Comparison of ENCODE assay signal across 15 cellular contexts in the genomic region with DNA sequence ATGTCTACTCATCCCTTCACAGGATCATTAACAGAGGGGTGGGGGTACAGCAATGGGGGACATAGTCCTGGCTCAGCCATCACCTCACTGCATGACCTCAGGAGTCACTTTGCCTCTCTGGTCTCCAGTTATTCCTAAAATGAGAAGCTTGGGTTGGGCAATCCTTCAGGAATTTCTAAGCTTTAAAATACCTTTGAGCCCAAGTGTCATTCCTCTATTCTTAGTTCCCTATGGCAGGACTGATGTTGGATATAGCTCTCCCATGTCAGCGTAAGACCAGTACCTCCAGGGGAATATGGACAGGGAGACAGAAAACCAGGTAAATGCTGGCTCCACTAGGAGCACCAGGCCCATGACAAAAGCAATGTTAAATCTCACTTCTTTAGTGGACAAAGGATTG. TPM values are rescaled to one million over a fixed set of nuclear protein-coding genes. Genes with fewer than 3 reads are reported as not detected.
DNase-seq lines count a peak whose midpoint lies in the region; ATAC-seq and TF ChIP-seq lines count a peak whose summit lies in the region.
"Had no signal": no experiment of that assay in that cellular context is flagged by ENCODE, and none has a peak within 500 bp of the region (broad histone marks: within the 10 kb centered on the region; RNA-seq: fewer than 3 reads in every experiment).

No MANE protein-coding gene starts in this region.

- peaks cover 71% of the 10 kb centered on the region for H3K36me3 ChIP-seq in BLaER1

- H3K27ac Mint-ChIP-seq in activated B cell treated with CpG ODN at 0.5 μM for 24 hours: peak overlapping the region; percentile 85
- peak overlapping the region; percentile 68 for H3K27ac Mint-ChIP-seq in nephron progenitor cell
- H3K27ac Mint-ChIP-seq in stimulated activated naive B cell treated with anti-CD40 and anti-IgM and Interleukin-4, amounts not matched to agents 10 μg/mL and 1 μg/mL and 100 μg/mL, for 72 hours: peak overlapping the region; percentile 39
- H3K27ac Mint-ChIP-seq: CD4-positive, alpha-beta memory T cell had no signal

- H3K4me3 Mint-ChIP-seq in activated B cell treated with CpG ODN at 0.5 μM for 24 hours (peak overlapping the region; percentile 57), nephron progenitor cell (no peak overlapping the region)
- H3K4me3 Mint-ChIP-seq in stimulated activated naive B cell treated with anti-CD40 and anti-IgM and Interleukin-4, amounts not matched to agents 10 μg/mL and 1 μg/mL and 100 μg/mL, for 72 hours: peak overlapping the region; percentile 4 to 50
- H3K4me3 Mint-ChIP-seq: CD4-positive, alpha-beta memory T cell had no signal

- H3K27me3 ChIP-seq in BLaER1: no peaks in the 10 kb centered on the region

- H3K4me2 ChIP-seq in BLaER1: peak overlapping the region; percentile 90

- ATAC-seq in activated B cell treated with CpG ODN at 0.5 μM for 24 hours (ENCODE audit: low read depth) (no peak), GM21825 (IDR thresholded peaks at IDR 0.05; ENCODE audit: unreplicated experiment) (no peak), HG02642 (IDR thresholded peaks at IDR 0.05; ENCODE audit: poor library complexity, unreplicated experiment) (no peak)
- no peak for ATAC-seq in stimulated activated naive B cell treated with anti-CD40 and anti-IgM and Interleukin-4, amounts not matched to agents 10 μg/mL and 1 μg/mL and 100 μg/mL, for 72 hours (replicated peaks)
- ATAC-seq: HCT116 had no signal

- DNase-seq in activated B cell treated with CpG ODN at 0.5 μM for 24 hours (no peak), nephron progenitor cell (no peak)
- no peak for DNase-seq in stimulated activated naive B cell treated with anti-CD40 and anti-IgM and Interleukin-4, amounts not matched to agents 10 μg/mL and 1 μg/mL and 100 μg/mL, for 72 hours
- DNase-seq in effector CD8-positive, alpha-beta T cell (lab: John Stamatoyannopoulos, UW): no peak
- DNase-seq: 8988T; AML-193; CD4-positive, alpha-beta memory T cell; DMS79; EL; GM23248 had no signal

- TF ChIP-seq CTCF in activated B cell treated with CpG ODN at 0.5 μM for 24 hours (IDR thresholded peaks at IDR 0.05) (no peak), nephron progenitor cell (IDR thresholded peaks at IDR 0.05) (no peak)

- peak overlapping the region; percentile 79 for H3K9ac ChIP-seq in BLaER1
- H3K9ac ChIP-seq: GM23248 had no signal

- peak overlapping the region; percentile 51; the same call in 1 of the 2 replicates for H3K4me3 ChIP-seq in BLaER1
- H3K4me3 ChIP-seq: GM23248 had no signal

- H3K27ac ChIP-seq in BLaER1: peak overlapping the region; percentile 94
- H3K27ac ChIP-seq: C4-2B, GM23248 had no signal

- CTCF ChIA-PET in activated B cell treated with CpG ODN at 0.5 μM for 24 hours (lab: Charles Lee): interaction anchor here (1.9 kb wide), 1 partner anchor 56 kb away, joined by 10 read pairs; no protein-coding TSS in a partner anchor

- H4K20me1 ChIP-seq in BLaER1: no peaks in the 10 kb centered on the region

- intact Hi-C loops in activated B cell treated with CpG ODN at 0.5 μM for 24 hours (cut with micrococcal nuclease): loop anchor here (1.0 kb wide), 1 partner anchor 7 kb away; no protein-coding TSS in a partner anchor

- H3K36me3 Mint-ChIP-seq in activated B cell treated with CpG ODN at 0.5 μM for 24 hours (ENCODE audit: low read depth) (peaks cover 96% of the 10 kb centered on the region), nephron progenitor cell (ENCODE audit: low read depth) (no peaks in the 10 kb centered on the region)
- H3K36me3 Mint-ChIP-seq in stimulated activated naive B cell treated with anti-CD40 and anti-IgM and Interleukin-4, amounts not matched to agents 10 μg/mL and 1 μg/mL and 100 μg/mL, for 72 hours: peaks cover 70 to 83% of the 10 kb centered on the region in 2 donors
- H3K36me3 Mint-ChIP-seq: CD4-positive, alpha-beta memory T cell had no signal

- H3K9me3 ChIP-seq in BLaER1: no peaks in the 10 kb centered on the region

- H3K4me1 Mint-ChIP-seq in activated B cell treated with CpG ODN at 0.5 μM for 24 hours (peaks cover 93% of the 10 kb centered on the region), nephron progenitor cell (peaks cover 15% of the 10 kb centered on the region)
- H3K4me1 Mint-ChIP-seq in stimulated activated naive B cell treated with anti-CD40 and anti-IgM and Interleukin-4, amounts not matched to agents 10 μg/mL and 1 μg/mL and 100 μg/mL, for 72 hours: peaks cover 63 to 99% of the 10 kb centered on the region in 2 donors
- H3K4me1 Mint-ChIP-seq: CD4-positive, alpha-beta memory T cell had no signal

- POLR2A ChIA-PET in activated B cell treated with CpG ODN at 0.5 μM for 24 hours (lab: Charles Lee): interaction anchor here (0.5 to 5.1 kb wide), 3 partner anchors 34 to 455 kb away, joined by 5 to 39 read pairs (median 21); partner anchors contain the start of gene BLNK

- H3K9me3 Mint-ChIP-seq in activated B cell treated with CpG ODN at 0.5 μM for 24 hours (no peaks in the 10 kb centered on the region), nephron progenitor cell (no peaks in the 10 kb centered on the region)
- H3K9me3 Mint-ChIP-seq in stimulated activated naive B cell treated with anti-CD40 and anti-IgM and Interleukin-4, amounts not matched to agents 10 μg/mL and 1 μg/mL and 100 μg/mL, for 72 hours: no peaks in the 10 kb centered on the region
- H3K9me3 Mint-ChIP-seq: CD4-positive, alpha-beta memory T cell had no signal

- peaks cover 100% of the 10 kb centered on the region for H3K4me1 ChIP-seq in BLaER1

- H3K27me3 Mint-ChIP-seq in activated B cell treated with CpG ODN at 0.5 μM for 24 hours (no peaks in the 10 kb centered on the region), nephron progenitor cell (ENCODE audit: low read depth, poor library complexity) (peaks cover 5% of the 10 kb centered on the region)
- no peaks in the 10 kb centered on the region for H3K27me3 Mint-ChIP-seq in stimulated activated naive B cell treated with anti-CD40 and anti-IgM and Interleukin-4, amounts not matched to agents 10 μg/mL and 1 μg/mL and 100 μg/mL, for 72 hours

RNA-seq across cellular contexts. Expression of gene BLNK, which starts 34.5 kb away (rescaled TPM):
- total RNA-seq in activated B cell treated with CpG ODN at 0.5 μM for 24 hours: 238 and 267 TPM in 2 replicates
- total RNA-seq: GM23248 had no signal
